1 cellular context compared by ENCODE assay signal in the genomic region with DNA sequence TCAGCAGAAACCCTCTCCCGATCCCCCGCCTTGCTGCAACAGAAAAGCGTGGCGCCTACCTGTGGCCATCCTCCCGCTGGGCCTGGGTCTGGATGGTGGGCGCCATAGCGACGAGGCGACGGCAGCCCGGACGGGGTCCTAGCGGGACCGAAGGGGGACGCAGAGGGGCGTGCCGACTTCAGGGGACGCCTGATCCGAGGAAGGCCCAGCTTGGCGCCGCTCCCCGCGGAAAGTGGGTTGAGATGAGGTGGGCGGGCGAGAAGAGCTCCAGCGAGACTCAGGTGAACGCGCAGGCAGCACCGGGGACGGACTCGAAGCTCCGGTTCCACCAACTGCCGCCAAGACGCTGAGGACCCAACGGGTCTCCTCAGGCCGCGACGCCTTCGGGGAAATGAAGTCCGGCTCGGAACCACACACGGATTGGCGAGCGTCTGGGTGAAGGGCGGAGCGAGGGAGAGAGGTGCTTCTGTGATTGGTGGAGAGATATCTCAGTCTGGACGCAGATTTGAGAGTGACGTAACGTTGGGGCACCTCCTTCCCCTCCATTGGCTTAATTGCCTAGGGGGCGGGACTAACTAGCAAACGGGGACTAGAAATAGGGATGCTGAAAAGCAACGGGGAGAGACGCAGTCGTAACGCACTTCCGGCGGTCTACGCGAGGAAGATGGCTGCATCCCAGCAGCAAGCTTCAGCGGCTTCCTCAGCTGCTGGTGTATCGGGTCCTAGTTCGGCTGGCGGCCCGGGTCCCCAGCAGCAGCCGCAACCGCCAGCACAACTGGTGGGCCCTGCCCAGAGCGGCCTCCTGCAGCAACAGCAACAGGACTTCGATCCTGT.
TF ChIP-seq lines count a peak whose summit lies in the region.

A gene with protein sequence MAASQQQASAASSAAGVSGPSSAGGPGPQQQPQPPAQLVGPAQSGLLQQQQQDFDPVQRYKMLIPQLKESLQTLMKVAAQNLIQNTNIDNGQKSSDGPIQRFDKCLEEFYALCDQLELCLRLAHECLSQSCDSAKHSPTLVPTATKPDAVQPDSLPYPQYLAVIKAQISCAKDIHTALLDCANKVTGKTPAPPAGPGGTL (plus strand): TSS at position 620 of the 834 bp plus-strand sequence. CDS start 45 bp downstream, at position 665.
PAF1 (minus strand) TSS at position 348 of the 834 bp plus-strand sequence; CDS start at position 106, 242 bp downstream.

TF ChIP-seq in HepG2, 621 proteins besides CTCF, POLR2A, EP300 and RAD21 (continued from another document and continues in another):
- TF ChIP-seq ATF7 (IDR thresholded peaks at IDR 0.05) (peak; percentile 93), ATF7 (CRISPR knock-in tag; IDR thresholded peaks at IDR 0.05) (peak; percentile 76), PCBP2 (optimal IDR thresholded peaks at IDR 0.05; ENCODE audit: low read depth, low read length, poor library complexity, severe bottlenecking) (no peak), GTF3A (CRISPR knock-in tag; conservative IDR thresholded peaks at IDR 0.05) (peak; percentile 96), SP4 (CRISPR knock-in tag; IDR thresholded peaks at IDR 0.05) (peak; percentile 96), ZNF761 (CRISPR knock-in tag; conservative IDR thresholded peaks at IDR 0.05) (peak; percentile 91), SIN3A (IDR thresholded peaks at IDR 0.05; ENCODE audit: borderline replicate concordance, low read depth, low read length) (peak; percentile 70; the same call in 1 of the 2 replicates), ZNF646 (CRISPR knock-in tag; IDR thresholded peaks at IDR 0.05) (no peak), ZNF562 (CRISPR knock-in tag; IDR thresholded peaks at IDR 0.05; ENCODE audit: borderline replicate concordance) (no peak), ZNF207 (IDR thresholded peaks at IDR 0.05; ENCODE audit: borderline replicate concordance) (no peak), ZNF598 (CRISPR knock-in tag; IDR thresholded peaks at IDR 0.05; ENCODE audit: borderline replicate concordance) (peak; percentile 86; the same call in 1 of the 2 replicates), REPIN1 (CRISPR knock-in tag; IDR thresholded peaks at IDR 0.05; ENCODE audit: borderline replicate concordance, low read depth) (peak; percentile 18; the same call in 1 of the 2 replicates), HDAC1 (CRISPR knock-in tag; IDR thresholded peaks at IDR 0.05) (peak; percentile 56), RORA (CRISPR knock-in tag; IDR thresholded peaks at IDR 0.05) (no peak), NR2C2 (CRISPR knock-in tag; IDR thresholded peaks at IDR 0.05; ENCODE audit: borderline replicate concordance) (peak; percentile 73), ZNF44 (CRISPR knock-in tag; IDR thresholded peaks at IDR 0.05) (peak; percentile 68; the same call in 1 of the 2 replicates), SOX13 (IDR thresholded peaks at IDR 0.05) (no peak), SOX13 (CRISPR knock-in tag; conservative IDR thresholded peaks at IDR 0.05 in 1 of 2, IDR thresholded peaks at IDR 0.05 in 1 of 2) (no peak), NR3C1 (CRISPR knock-in tag; IDR thresholded peaks at IDR 0.05) (no peak), ZNF775 (CRISPR knock-in tag; IDR thresholded peaks at IDR 0.05; ENCODE audit: borderline replicate concordance) (no peak), ZNF276 (CRISPR knock-in tag; IDR thresholded peaks at IDR 0.05; ENCODE audit: low read depth) (0 out of 2 replicates have a peak, but pooled peaks have one; percentile 27), ZFP62 (CRISPR knock-in tag; IDR thresholded peaks at IDR 0.05) (no peak; the same call in 1 of the 2 replicates), ARNT2 (CRISPR knock-in tag; IDR thresholded peaks at IDR 0.05; ENCODE audit: low read depth) (peak; percentile 50), ETV6 (CRISPR knock-in tag; conservative IDR thresholded peaks at IDR 0.05) (no peak; the same call in 1 of the 2 replicates), ZNF101 (CRISPR knock-in tag; IDR thresholded peaks at IDR 0.05; ENCODE audit: borderline replicate concordance, low read depth) (peak; percentile 73; the same call in 1 of the 2 replicates), MNT (IDR thresholded peaks at IDR 0.05) (no peak), ZFP91 (CRISPR knock-in tag; IDR thresholded peaks at IDR 0.05; ENCODE audit: borderline replicate concordance) (peak; percentile 91), ATF2 (CRISPR knock-in tag; IDR thresholded peaks at IDR 0.05) (no peak), PHF20 (CRISPR knock-in tag; IDR thresholded peaks at IDR 0.05) (peak; percentile 68), HDAC2 (CRISPR knock-in tag; IDR thresholded peaks at IDR 0.05) (peak; percentile 46; the same call in 1 of the 2 replicates), HOXA9 (CRISPR knock-in tag; IDR thresholded peaks at IDR 0.05; ENCODE audit: borderline replicate concordance) (no peak)
- TF ChIP-seq, protein P1, sequence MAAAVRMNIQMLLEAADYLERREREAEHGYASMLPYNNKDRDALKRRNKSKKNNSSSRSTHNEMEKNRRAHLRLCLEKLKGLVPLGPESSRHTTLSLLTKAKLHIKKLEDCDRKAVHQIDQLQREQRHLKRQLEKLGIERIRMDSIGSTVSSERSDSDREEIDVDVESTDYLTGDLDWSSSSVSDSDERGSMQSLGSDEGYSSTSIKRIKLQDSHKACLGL (CRISPR knock-in tag; IDR thresholded peaks at IDR 0.05), result 0 out of 2 replicates have a peak, but pooled peaks have one; percentile 13
- TF ChIP-seq, protein P2, sequence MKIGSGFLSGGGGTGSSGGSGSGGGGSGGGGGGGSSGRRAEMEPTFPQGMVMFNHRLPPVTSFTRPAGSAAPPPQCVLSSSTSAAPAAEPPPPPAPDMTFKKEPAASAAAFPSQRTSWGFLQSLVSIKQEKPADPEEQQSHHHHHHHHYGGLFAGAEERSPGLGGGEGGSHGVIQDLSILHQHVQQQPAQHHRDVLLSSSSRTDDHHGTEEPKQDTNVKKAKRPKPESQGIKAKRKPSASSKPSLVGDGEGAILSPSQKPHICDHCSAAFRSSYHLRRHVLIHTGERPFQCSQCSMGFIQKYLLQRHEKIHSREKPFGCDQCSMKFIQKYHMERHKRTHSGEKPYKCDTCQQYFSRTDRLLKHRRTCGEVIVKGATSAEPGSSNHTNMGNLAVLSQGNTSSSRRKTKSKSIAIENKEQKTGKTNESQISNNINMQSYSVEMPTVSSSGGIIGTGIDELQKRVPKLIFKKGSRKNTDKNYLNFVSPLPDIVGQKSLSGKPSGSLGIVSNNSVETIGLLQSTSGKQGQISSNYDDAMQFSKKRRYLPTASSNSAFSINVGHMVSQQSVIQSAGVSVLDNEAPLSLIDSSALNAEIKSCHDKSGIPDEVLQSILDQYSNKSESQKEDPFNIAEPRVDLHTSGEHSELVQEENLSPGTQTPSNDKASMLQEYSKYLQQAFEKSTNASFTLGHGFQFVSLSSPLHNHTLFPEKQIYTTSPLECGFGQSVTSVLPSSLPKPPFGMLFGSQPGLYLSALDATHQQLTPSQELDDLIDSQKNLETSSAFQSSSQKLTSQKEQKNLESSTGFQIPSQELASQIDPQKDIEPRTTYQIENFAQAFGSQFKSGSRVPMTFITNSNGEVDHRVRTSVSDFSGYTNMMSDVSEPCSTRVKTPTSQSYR (CRISPR knock-in tag; IDR thresholded peaks at IDR 0.05; ENCODE audit: borderline replicate concordance), result 0 out of 2 replicates have a peak, but pooled peaks have one; percentile 7
- TF ChIP-seq, protein P3, sequence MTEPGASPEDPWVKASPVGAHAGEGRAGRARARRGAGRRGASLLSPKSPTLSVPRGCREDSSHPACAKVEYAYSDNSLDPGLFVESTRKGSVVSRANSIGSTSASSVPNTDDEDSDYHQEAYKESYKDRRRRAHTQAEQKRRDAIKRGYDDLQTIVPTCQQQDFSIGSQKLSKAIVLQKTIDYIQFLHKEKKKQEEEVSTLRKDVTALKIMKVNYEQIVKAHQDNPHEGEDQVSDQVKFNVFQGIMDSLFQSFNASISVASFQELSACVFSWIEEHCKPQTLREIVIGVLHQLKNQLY (CRISPR knock-in tag; IDR thresholded peaks at IDR 0.05), result 0 out of 2 replicates have a peak, but pooled peaks have one; percentile 16
- TF ChIP-seq, protein P4, sequence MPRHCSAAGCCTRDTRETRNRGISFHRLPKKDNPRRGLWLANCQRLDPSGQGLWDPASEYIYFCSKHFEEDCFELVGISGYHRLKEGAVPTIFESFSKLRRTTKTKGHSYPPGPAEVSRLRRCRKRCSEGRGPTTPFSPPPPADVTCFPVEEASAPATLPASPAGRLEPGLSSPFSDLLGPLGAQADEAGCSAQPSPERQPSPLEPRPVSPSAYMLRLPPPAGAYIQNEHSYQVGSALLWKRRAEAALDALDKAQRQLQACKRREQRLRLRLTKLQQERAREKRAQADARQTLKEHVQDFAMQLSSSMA (CRISPR knock-in tag; IDR thresholded peaks at IDR 0.05), result 0 out of 2 replicates have a peak, but pooled peaks have one; percentile 40
